In genomic region chr15:60004019-60004845, GRCh38 we compare ENCODE assay signal across 1 cellular context.
TF ChIP-seq lines count a peak whose summit lies in the region.

FOXB1 (plus strand) TSS chr15:60004311; CDS start chr15:60004964, 653 bp downstream.

TF ChIP-seq in HEK293, 187 proteins besides CTCF, POLR2A, EP300 and RAD21 (continued from another document):
- TF ChIP-seq, protein P1, sequence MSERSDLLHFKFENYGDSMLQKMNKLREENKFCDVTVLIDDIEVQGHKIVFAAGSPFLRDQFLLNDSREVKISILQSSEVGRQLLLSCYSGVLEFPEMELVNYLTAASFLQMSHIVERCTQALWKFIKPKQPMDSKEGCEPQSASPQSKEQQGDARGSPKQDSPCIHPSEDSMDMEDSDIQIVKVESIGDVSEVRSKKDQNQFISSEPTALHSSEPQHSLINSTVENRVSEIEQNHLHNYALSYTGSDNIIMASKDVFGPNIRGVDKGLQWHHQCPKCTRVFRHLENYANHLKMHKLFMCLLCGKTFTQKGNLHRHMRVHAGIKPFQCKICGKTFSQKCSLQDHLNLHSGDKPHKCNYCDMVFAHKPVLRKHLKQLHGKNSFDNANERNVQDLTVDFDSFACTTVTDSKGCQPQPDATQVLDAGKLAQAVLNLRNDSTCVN (tag by site-specific recombination; optimal IDR thresholded peaks at IDR 0.05), result peak; percentile 92
- TF ChIP-seq, protein P2, sequence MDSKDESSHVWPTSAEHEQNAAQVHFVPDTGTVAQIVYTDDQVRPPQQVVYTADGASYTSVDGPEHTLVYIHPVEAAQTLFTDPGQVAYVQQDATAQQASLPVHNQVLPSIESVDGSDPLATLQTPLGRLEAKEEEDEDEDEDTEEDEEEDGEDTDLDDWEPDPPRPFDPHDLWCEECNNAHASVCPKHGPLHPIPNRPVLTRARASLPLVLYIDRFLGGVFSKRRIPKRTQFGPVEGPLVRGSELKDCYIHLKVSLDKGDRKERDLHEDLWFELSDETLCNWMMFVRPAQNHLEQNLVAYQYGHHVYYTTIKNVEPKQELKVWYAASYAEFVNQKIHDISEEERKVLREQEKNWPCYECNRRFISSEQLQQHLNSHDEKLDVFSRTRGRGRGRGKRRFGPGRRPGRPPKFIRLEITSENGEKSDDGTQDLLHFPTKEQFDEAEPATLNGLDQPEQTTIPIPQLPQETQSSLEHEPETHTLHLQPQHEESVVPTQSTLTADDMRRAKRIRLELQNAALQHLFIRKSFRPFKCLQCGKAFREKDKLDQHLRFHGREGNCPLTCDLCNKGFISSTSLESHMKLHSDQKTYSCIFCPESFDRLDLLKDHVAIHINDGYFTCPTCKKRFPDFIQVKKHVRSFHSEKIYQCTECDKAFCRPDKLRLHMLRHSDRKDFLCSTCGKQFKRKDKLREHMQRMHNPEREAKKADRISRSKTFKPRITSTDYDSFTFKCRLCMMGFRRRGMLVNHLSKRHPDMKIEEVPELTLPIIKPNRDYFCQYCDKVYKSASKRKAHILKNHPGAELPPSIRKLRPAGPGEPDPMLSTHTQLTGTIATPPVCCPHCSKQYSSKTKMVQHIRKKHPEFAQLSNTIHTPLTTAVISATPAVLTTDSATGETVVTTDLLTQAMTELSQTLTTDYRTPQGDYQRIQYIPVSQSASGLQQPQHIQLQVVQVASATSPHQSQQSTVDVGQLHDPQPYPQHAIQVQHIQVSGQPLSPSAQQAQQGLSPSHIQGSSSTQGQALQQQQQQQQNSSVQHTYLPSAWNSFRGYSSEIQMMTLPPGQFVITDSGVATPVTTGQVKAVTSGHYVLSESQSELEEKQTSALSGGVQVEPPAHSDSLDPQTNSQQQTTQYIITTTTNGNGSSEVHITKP (tag by site-specific recombination; IDR thresholded peaks at IDR 0.05), result peak; percentile 61
- TF ChIP-seq ZNF629 (tag by site-specific recombination; IDR thresholded peaks at IDR 0.05) (peak; percentile 10), INSM2 (tag by site-specific recombination; IDR thresholded peaks at IDR 0.05) (peak; percentile 94; the same call in 1 of the 2 replicates), ZNF398 (tag by site-specific recombination; IDR thresholded peaks at IDR 0.05) (peak; percentile 75)
- TF ChIP-seq, protein P3, sequence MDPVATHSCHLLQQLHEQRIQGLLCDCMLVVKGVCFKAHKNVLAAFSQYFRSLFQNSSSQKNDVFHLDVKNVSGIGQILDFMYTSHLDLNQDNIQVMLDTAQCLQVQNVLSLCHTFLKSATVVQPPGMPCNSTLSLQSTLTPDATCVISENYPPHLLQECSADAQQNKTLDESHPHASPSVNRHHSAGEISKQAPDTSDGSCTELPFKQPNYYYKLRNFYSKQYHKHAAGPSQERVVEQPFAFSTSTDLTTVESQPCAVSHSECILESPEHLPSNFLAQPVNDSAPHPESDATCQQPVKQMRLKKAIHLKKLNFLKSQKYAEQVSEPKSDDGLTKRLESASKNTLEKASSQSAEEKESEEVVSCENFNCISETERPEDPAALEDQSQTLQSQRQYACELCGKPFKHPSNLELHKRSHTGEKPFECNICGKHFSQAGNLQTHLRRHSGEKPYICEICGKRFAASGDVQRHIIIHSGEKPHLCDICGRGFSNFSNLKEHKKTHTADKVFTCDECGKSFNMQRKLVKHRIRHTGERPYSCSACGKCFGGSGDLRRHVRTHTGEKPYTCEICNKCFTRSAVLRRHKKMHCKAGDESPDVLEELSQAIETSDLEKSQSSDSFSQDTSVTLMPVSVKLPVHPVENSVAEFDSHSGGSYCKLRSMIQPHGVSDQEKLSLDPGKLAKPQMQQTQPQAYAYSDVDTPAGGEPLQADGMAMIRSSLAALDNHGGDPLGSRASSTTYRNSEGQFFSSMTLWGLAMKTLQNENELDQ (tag by site-specific recombination; IDR thresholded peaks at IDR 0.05; ENCODE audit: low read depth), result no peak
TF ChIP-seq in HEK293: peak in this region for 36.
